In genomic region chr3:78978037-78978436, GRCh38 we compare ENCODE assay signal across 9 cellular contexts.
DNase-seq lines count a peak whose midpoint lies in the region; ATAC-seq, FAIRE-seq and TF ChIP-seq lines count a peak whose summit lies in the region.
"Had no signal": no experiment of that assay in that cellular context is flagged by ENCODE, and none has a peak within 500 bp of the region (broad histone marks: within the 10 kb centered on the region; RNA-seq: fewer than 3 reads in every experiment).

No MANE protein-coding gene starts in this region.

- no peaks in the 10 kb centered on the region for H4K20me1 ChIP-seq in HepG2 (ENCODE audit: insufficient read depth, low read length)

- no peak overlapping the region for H2AFZ ChIP-seq in HepG2 (ENCODE audit: low read length)

- CTCF ChIA-PET in HepG2 (lab: Yijun Ruan, JAX; ENCODE audit: low intra/inter-chr PET ratio, low total read pairs): no interaction called here

- peak; percentile 38 for DNase-seq in COLO829 (ENCODE audit: low spot score)
- DNase-seq in HepG2 (ENCODE audit: low spot score): peak; percentile 10
- no peak for DNase-seq in HuH-7 (ENCODE audit: low spot score)
- DNase-seq in activated naive CD4-positive, alpha-beta T cell (lab: John Stamatoyannopoulos, UW): no peak
- DNase-seq: effector CD4-positive, alpha-beta T cell had no signal

- no TSS peak for BruUV-seq in HepG2 (replicated peaks; lab: Mats Ljungman, UMichigan)

- H3K4me2 ChIP-seq in HepG2 (ENCODE audit: low read depth, low read length): no peak overlapping the region

- ATAC-seq in HepG2 (no peak), HG03175 (IDR thresholded peaks at IDR 0.05; ENCODE audit: unreplicated experiment) (no peak), HG03520 (IDR thresholded peaks at IDR 0.05; ENCODE audit: unreplicated experiment) (no peak)

- TF ChIP-seq RAD21 in Ishikawa (IDR thresholded peaks at IDR 0.05; ENCODE audit: low read depth): peak; percentile 39
- TF ChIP-seq RAD21 in HepG2 (CRISPR knock-in tag; IDR thresholded peaks at IDR 0.05): no peak

- H3K9ac ChIP-seq in HepG2 (ENCODE audit: insufficient read depth, low read depth, low read length): no peak overlapping the region

- TF ChIP-seq POLR2A in HepG2 (IDR thresholded peaks at IDR 0.05; ENCODE audit: insufficient read depth in 1 of 2, low read depth in 2 of 2, low read length in 2 of 2): no peak

- intact Hi-C loops in HepG2 (cut with micrococcal nuclease; ENCODE audit: unreplicated experiment): no loop called here

- H3K79me2 ChIP-seq in HepG2 (ENCODE audit: insufficient read depth, low read length): peaks cover 96% of the 10 kb centered on the region

- H3K4me3 ChIP-seq in WI38 (ENCODE audit: low read depth, low read length): no peak overlapping the region
- H3K4me3 ChIP-seq in HepG2 (replicated peaks in 1 of 3; ENCODE audit: insufficient read depth in 1 of 3, low read depth in 2 of 3, low read length in 3 of 3): no peak overlapping the region

- no peaks in the 10 kb centered on the region for H3K27me3 ChIP-seq in HepG2 (ENCODE audit: control insufficient read depth in 1 of 2, insufficient read depth in 2 of 2, low read length in 2 of 2)

- TF ChIP-seq CTCF in WI38 (IDR thresholded peaks at IDR 0.05; ENCODE audit: low read depth, low read length) (peak; percentile 22; the same call in 1 of the 2 replicates), HepG2 (CRISPR knock-in tag; IDR thresholded peaks at IDR 0.05) (peak; percentile 38)

- H3K9me3 ChIP-seq in HepG2 (ENCODE audit: low read length): no peaks in the 10 kb centered on the region

- POLR2A ChIA-PET in HepG2 (lab: Yijun Ruan, JAX): no interaction called here

- in situ Hi-C loops in HepG2 (cut with HindIII; ENCODE audit: extremely low pct_ligation_motif_present, low pct_unique_long_range_greater_than_20kb): no loop called here

- TF ChIP-seq EP300 in Ishikawa (IDR thresholded peaks at IDR 0.05; ENCODE audit: borderline replicate concordance) (no peak), HepG2 (IDR thresholded peaks at IDR 0.05; ENCODE audit: low read depth in 2 of 2, low read length in 2 of 2) (no peak), HepG2 (CRISPR knock-in tag; IDR thresholded peaks at IDR 0.05; ENCODE audit: borderline replicate concordance) (no peak)

- H3K4me1 ChIP-seq in HepG2 (ENCODE audit: insufficient read depth, low read length): peaks cover 42% of the 10 kb centered on the region

- H3K36me3 ChIP-seq in HepG2 (replicated peaks in 1 of 2; ENCODE audit: control insufficient read depth in 1 of 2, insufficient read depth in 2 of 2, low read length in 2 of 2): no peaks in the 10 kb centered on the region

- no peak for FAIRE-seq in HepG2 (lab: Jason Lieb, UNC)

- H3K27ac ChIP-seq in HepG2 (ENCODE audit: extremely low read length, insufficient read depth, low read length): no peak overlapping the region

TF ChIP-seq in Ishikawa, 13 proteins besides CTCF, POLR2A, EP300 and RAD21:
- no peak for TF ChIP-seq NFIC (IDR thresholded peaks at IDR 0.05)

TF ChIP-seq in HepG2, 621 proteins besides CTCF, POLR2A, EP300 and RAD21:
- TF ChIP-seq TFAP4 (IDR thresholded peaks at IDR 0.05; ENCODE audit: borderline replicate concordance, low read depth) (no peak), ZNF232 (CRISPR knock-in tag; IDR thresholded peaks at IDR 0.05; ENCODE audit: borderline replicate concordance) (no peak), ZNF563 (CRISPR knock-in tag; IDR thresholded peaks at IDR 0.05) (no peak), BCL6 (CRISPR knock-in tag; IDR thresholded peaks at IDR 0.05) (no peak), FOXK1 (CRISPR knock-in tag; IDR thresholded peaks at IDR 0.05; ENCODE audit: borderline replicate concordance, low read depth) (no peak), ZBTB7B (CRISPR knock-in tag; IDR thresholded peaks at IDR 0.05) (no peak), ZNF12 (CRISPR knock-in tag; IDR thresholded peaks at IDR 0.05) (no peak), STAG1 (CRISPR knock-in tag; IDR thresholded peaks at IDR 0.05) (peak; percentile 54)

Comparison
In these comparisons a context has a peak if more than half of its experiments do, and no peak if none do; other contexts are left out.
1. DNase-seq: peak in COLO829 (single experiment) and HepG2 (single experiment); none in HuH-7 (single experiment) and activated naive CD4-positive, alpha-beta T cell (0 of 4).